In genomic region chr17:57090560-57091185, GRCh38 we compare ENCODE assay signal across 1 cellular context.
A peak's percentile ranks its signal among the peaks of the same experiment; 100 is the strongest.
TF ChIP-seq lines count a peak whose summit lies in the region.

No MANE protein-coding gene starts in this region.

TF ChIP-seq in K562, 482 proteins besides CTCF, POLR2A, EP300 and RAD21:
- TF ChIP-seq YBX1 (IDR thresholded peaks at IDR 0.05) (no peak), ZFPM2 (CRISPR knock-in tag; IDR thresholded peaks at IDR 0.05) (no peak), CEBPB (tag; IDR thresholded peaks at IDR 0.05) (peak; percentile 19; the same call in 1 of the 2 replicates)
